10 cellular contexts compared by ENCODE assay signal in the genomic region with DNA sequence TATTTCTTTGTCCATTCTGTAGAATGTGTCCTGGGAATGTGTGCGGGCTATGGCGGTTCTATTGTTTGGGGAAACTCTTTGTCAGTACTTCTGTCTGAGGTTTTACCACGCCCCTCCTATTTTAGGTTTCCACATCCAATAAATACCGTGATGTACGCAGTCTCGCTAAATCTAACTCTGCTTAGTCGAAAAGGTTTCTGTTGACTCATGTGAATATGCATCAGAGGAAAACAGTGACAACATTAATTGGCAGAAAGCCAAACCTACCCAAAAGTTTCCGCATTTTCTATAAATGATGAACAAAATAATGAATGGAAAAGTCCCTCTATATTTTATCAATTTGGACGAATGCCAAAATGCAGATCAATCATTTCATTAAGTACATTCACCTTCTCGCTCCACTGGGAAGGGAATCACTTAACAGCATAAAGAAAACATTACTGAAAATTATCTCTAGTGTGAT.
DNase-seq lines count a peak whose midpoint lies in the region; ATAC-seq, FAIRE-seq and TF ChIP-seq lines count a peak whose summit lies in the region.
"Had no signal": no experiment of that assay in that cellular context is flagged by ENCODE, and none has a peak within 500 bp of the region (broad histone marks: within the 10 kb centered on the region; RNA-seq: fewer than 3 reads in every experiment).

No MANE protein-coding gene starts in this region.

- no peak overlapping the region for H3K27ac ChIP-seq in CD8-positive, alpha-beta T cell (ENCODE audit: low read depth, low read length)
- H3K27ac ChIP-seq in pancreas, result peak overlapping the region in 2 of 4 donors; percentile 37 to 43

- peak; percentile 75 for ATAC-seq in CD8-positive, alpha-beta T cell
- ATAC-seq in pancreas, result peak; percentile 31 to 74 (median 70)
- ATAC-seq in WTC11, result no peak

- 46 to 47% methylated on average over 10 of the region's 10 CpGs for WGBS in pancreas, 2 donors

- CTCF ChIA-PET in CD8-positive, alpha-beta T cell (lab: Charles Lee), result no interaction called here
- CTCF ChIA-PET in WTC11 (lab: Charles Lee), result no interaction called here

- no peaks in the 10 kb centered on the region for H3K36me3 ChIP-seq in CD8-positive, alpha-beta T cell (ENCODE audit: insufficient read depth, low read length)
- no peaks in the 10 kb centered on the region for H3K36me3 ChIP-seq in pancreas

- H3K27me3 Mint-ChIP-seq in CD8-positive, alpha-beta T cell (ENCODE audit: low read depth), result no peaks in the 10 kb centered on the region
- no peaks in the 10 kb centered on the region for H3K27me3 Mint-ChIP-seq in WTC11 (ENCODE audit: low read depth)

- intact Hi-C loops in CD8-positive, alpha-beta T cell (cut with DNase I, micrococcal nuclease), result loop anchor here (2.0 to 10.0 kb wide), 3 partner anchors 55 to 185 kb away; no protein-coding TSS in a partner anchor
- intact Hi-C loops in pancreas (cut with DNase I), result no loop called here

- FAIRE-seq in pancreas (lab: Jason Lieb, UNC), result no peak
- FAIRE-seq: TTC549 had no signal

- no peak for TF ChIP-seq CTCF in CD8-positive, alpha-beta T cell (IDR thresholded peaks at IDR 0.05)
- TF ChIP-seq CTCF in pancreas (IDR thresholded peaks at IDR 0.05), result no peak
- TF ChIP-seq CTCF in WTC11 (IDR thresholded peaks at IDR 0.05), result no peak

- peak in 2 of 7 experiments; percentile 16 to 44 for DNase-seq in CD8-positive, alpha-beta T cell
- DNase-seq in T-helper 22 cell (ENCODE audit: low read depth) (peak; percentile 46), dermis microvascular lymphatic vessel endothelial cell (ENCODE audit: low read depth in 2 of 2) (peak; percentile 95), pancreas (no peak), WTC11 (ENCODE audit: low spot score) (no peak), RKO (ENCODE audit: low spot score) (no peak), NCI-H69 (lab: John Stamatoyannopoulos, UW) (no peak), NAMALWA (ENCODE audit: low spot score) (no peak)
- DNase-seq: NCI-H1417 treated with DMSO at 0.1 percent for 48 hours had no signal

- H3K27ac Mint-ChIP-seq in CD8-positive, alpha-beta T cell, result peak overlapping the region; percentile 81
- H3K27ac Mint-ChIP-seq in WTC11, result no peak overlapping the region

- H3K9me3 Mint-ChIP-seq in CD8-positive, alpha-beta T cell, result no peaks in the 10 kb centered on the region
- H3K9me3 Mint-ChIP-seq in WTC11, result peaks cover 12% of the 10 kb centered on the region; the same call in 1 of the 2 replicates

- peak overlapping the region; percentile 62 for H3K4me3 Mint-ChIP-seq in CD8-positive, alpha-beta T cell
- no peak overlapping the region for H3K4me3 Mint-ChIP-seq in WTC11

- H3K4me1 Mint-ChIP-seq in CD8-positive, alpha-beta T cell (ENCODE audit: low read depth), result peaks cover 84% of the 10 kb centered on the region
- H3K4me1 Mint-ChIP-seq in WTC11, result peaks cover 74% of the 10 kb centered on the region

- H3K4me3 ChIP-seq in CD8-positive, alpha-beta T cell (ENCODE audit: low read depth, low read length), result no peak overlapping the region
- no peak overlapping the region for H3K4me3 ChIP-seq in pancreas

- no peaks in the 10 kb centered on the region for H3K27me3 ChIP-seq in CD8-positive, alpha-beta T cell (ENCODE audit: insufficient read depth, low read length)
- H3K27me3 ChIP-seq in pancreas, result no peaks in the 10 kb centered on the region

- POLR2A ChIA-PET in CD8-positive, alpha-beta T cell (lab: Charles Lee), result interaction anchor here (1.2 kb wide), 1 partner anchor 157 kb away, joined by 3 read pairs; no protein-coding TSS in a partner anchor
- POLR2A ChIA-PET in WTC11 (lab: Charles Lee), result no interaction called here

- no peaks in the 10 kb centered on the region for H3K9me3 ChIP-seq in CD8-positive, alpha-beta T cell (ENCODE audit: low read length)
- H3K9me3 ChIP-seq in pancreas, result no peaks in the 10 kb centered on the region

- H3K4me1 ChIP-seq in CD8-positive, alpha-beta T cell (ENCODE audit: insufficient read depth, low read length), result peaks cover 62% of the 10 kb centered on the region
- peaks cover 0 to 11% (median 8%) of the 10 kb centered on the region in 3 donors for H3K4me1 ChIP-seq in pancreas

- peaks cover 48% of the 10 kb centered on the region for H3K36me3 Mint-ChIP-seq in CD8-positive, alpha-beta T cell
- peaks cover 4% of the 10 kb centered on the region; the same call in 1 of the 2 replicates for H3K36me3 Mint-ChIP-seq in WTC11

TF ChIP-seq in WTC11, 78 proteins besides CTCF, POLR2A, EP300 and RAD21:
- TF ChIP-seq, protein P1, sequence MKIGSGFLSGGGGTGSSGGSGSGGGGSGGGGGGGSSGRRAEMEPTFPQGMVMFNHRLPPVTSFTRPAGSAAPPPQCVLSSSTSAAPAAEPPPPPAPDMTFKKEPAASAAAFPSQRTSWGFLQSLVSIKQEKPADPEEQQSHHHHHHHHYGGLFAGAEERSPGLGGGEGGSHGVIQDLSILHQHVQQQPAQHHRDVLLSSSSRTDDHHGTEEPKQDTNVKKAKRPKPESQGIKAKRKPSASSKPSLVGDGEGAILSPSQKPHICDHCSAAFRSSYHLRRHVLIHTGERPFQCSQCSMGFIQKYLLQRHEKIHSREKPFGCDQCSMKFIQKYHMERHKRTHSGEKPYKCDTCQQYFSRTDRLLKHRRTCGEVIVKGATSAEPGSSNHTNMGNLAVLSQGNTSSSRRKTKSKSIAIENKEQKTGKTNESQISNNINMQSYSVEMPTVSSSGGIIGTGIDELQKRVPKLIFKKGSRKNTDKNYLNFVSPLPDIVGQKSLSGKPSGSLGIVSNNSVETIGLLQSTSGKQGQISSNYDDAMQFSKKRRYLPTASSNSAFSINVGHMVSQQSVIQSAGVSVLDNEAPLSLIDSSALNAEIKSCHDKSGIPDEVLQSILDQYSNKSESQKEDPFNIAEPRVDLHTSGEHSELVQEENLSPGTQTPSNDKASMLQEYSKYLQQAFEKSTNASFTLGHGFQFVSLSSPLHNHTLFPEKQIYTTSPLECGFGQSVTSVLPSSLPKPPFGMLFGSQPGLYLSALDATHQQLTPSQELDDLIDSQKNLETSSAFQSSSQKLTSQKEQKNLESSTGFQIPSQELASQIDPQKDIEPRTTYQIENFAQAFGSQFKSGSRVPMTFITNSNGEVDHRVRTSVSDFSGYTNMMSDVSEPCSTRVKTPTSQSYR (CRISPR knock-in tag; IDR thresholded peaks at IDR 0.05), result no peak
- TF ChIP-seq, protein P2, sequence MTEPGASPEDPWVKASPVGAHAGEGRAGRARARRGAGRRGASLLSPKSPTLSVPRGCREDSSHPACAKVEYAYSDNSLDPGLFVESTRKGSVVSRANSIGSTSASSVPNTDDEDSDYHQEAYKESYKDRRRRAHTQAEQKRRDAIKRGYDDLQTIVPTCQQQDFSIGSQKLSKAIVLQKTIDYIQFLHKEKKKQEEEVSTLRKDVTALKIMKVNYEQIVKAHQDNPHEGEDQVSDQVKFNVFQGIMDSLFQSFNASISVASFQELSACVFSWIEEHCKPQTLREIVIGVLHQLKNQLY (CRISPR knock-in tag; IDR thresholded peaks at IDR 0.05), result no peak

Comparison
In these comparisons a context has a peak if more than half of its experiments do, and no peak if none do; other contexts are left out.
1. DNase-seq: peak in T-helper 22 cell (single experiment) and dermis microvascular lymphatic vessel endothelial cell (2 of 2); none in pancreas (0 of 6), WTC11 (single experiment), RKO (single experiment), NCI-H69 (single experiment) and NAMALWA (single experiment).
2. intact Hi-C loops: an anchor here in CD8-positive, alpha-beta T cell (2.0 to 10.0 kb wide); none called in pancreas.